Comparison of ENCODE assay signal across 1 cellular context in genomic region chr2:77484026-77484425, GRCh38.
TF ChIP-seq lines count a peak whose summit lies in the region.

No MANE protein-coding gene starts in this region.

TF ChIP-seq in GM23338, 12 proteins besides CTCF, POLR2A, EP300 and RAD21 (continued from another document):
- TF ChIP-seq, protein P1, sequence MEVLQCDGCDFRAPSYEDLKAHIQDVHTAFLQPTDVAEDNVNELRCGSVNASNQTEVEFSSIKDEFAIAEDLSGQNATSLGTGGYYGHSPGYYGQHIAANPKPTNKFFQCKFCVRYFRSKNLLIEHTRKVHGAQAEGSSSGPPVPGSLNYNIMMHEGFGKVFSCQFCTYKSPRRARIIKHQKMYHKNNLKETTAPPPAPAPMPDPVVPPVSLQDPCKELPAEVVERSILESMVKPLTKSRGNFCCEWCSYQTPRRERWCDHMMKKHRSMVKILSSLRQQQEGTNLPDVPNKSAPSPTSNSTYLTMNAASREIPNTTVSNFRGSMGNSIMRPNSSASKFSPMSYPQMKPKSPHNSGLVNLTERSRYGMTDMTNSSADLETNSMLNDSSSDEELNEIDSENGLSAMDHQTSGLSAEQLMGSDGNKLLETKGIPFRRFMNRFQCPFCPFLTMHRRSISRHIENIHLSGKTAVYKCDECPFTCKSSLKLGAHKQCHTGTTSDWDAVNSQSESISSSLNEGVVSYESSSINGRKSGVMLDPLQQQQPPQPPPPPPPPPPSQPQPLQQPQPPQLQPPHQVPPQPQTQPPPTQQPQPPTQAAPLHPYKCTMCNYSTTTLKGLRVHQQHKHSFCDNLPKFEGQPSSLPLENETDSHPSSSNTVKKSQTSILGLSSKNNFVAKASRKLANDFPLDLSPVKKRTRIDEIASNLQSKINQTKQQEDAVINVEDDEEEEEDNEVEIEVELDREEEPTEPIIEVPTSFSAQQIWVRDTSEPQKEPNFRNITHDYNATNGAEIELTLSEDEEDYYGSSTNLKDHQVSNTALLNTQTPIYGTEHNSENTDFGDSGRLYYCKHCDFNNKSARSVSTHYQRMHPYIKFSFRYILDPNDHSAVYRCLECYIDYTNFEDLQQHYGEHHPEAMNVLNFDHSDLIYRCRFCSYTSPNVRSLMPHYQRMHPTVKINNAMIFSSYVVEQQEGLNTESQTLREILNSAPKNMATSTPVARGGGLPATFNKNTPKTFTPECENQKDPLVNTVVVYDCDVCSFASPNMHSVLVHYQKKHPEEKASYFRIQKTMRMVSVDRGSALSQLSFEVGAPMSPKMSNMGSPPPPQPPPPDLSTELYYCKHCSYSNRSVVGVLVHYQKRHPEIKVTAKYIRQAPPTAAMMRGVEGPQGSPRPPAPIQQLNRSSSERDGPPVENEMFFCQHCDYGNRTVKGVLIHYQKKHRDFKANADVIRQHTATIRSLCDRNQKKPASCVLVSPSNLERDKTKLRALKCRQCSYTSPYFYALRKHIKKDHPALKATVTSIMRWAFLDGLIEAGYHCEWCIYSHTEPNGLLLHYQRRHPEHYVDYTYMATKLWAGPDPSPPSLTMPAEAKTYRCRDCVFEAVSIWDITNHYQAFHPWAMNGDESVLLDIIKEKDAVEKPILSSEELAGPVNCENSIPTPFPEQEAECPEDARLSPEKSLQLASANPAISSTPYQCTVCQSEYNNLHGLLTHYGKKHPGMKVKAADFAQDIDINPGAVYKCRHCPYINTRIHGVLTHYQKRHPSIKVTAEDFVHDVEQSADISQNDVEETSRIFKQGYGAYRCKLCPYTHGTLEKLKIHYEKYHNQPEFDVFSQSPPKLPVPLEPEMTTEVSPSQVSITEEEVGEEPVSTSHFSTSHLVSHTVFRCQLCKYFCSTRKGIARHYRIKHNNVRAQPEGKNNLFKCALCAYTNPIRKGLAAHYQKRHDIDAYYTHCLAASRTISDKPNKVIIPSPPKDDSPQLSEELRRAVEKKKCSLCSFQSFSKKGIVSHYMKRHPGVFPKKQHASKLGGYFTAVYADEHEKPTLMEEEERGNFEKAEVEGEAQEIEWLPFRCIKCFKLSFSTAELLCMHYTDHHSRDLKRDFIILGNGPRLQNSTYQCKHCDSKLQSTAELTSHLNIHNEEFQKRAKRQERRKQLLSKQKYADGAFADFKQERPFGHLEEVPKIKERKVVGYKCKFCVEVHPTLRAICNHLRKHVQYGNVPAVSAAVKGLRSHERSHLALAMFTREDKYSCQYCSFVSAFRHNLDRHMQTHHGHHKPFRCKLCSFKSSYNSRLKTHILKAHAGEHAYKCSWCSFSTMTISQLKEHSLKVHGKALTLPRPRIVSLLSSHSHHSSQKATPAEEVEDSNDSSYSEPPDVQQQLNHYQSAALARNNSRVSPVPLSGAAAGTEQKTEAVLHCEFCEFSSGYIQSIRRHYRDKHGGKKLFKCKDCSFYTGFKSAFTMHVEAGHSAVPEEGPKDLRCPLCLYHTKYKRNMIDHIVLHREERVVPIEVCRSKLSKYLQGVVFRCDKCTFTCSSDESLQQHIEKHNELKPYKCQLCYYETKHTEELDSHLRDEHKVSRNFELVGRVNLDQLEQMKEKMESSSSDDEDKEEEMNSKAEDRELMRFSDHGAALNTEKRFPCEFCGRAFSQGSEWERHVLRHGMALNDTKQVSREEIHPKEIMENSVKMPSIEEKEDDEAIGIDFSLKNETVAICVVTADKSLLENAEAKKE (CRISPR knock-in tag; IDR thresholded peaks at IDR 0.05), result no peak
- TF ChIP-seq, protein P2, sequence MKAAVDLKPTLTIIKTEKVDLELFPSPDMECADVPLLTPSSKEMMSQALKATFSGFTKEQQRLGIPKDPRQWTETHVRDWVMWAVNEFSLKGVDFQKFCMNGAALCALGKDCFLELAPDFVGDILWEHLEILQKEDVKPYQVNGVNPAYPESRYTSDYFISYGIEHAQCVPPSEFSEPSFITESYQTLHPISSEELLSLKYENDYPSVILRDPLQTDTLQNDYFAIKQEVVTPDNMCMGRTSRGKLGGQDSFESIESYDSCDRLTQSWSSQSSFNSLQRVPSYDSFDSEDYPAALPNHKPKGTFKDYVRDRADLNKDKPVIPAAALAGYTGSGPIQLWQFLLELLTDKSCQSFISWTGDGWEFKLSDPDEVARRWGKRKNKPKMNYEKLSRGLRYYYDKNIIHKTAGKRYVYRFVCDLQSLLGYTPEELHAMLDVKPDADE (IDR thresholded peaks at IDR 0.05), result no peak
- TF ChIP-seq REST (IDR thresholded peaks at IDR 0.05; ENCODE audit: unreplicated experiment), result no peak
- TF ChIP-seq NANOG (IDR thresholded peaks at IDR 0.05; ENCODE audit: borderline replicate concordance), result no peak
- no peak for TF ChIP-seq ZNF114 (CRISPR knock-in tag; IDR thresholded peaks at IDR 0.05)
